Comparison of ENCODE assay signal across 1 cellular context in the genomic region with DNA sequence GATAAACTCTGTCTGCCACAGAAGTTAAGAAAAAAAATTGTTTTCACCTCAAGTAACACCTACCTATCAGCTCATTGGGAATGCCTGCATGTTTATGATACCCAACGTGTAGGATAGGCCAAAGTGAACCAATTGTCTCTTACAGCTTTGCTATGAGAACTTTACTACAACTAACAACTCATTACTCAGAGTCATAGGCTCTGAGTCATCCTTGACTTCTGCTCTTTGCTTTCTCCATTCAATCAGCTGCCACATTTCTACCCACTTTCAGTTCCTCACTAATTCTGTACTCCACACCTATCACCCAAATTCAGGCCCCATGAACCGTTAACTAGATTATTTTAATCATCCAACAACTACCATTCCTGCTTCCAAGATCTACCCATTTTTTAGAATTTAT.
TF ChIP-seq lines count a peak whose summit lies in the region.

No MANE protein-coding gene starts in this region.

TF ChIP-seq in GM23338, 12 proteins besides CTCF, POLR2A, EP300 and RAD21 (continued from another document):
- TF ChIP-seq ZNF462 (CRISPR knock-in tag; IDR thresholded peaks at IDR 0.05) (no peak), JUNB (IDR thresholded peaks at IDR 0.05; ENCODE audit: unreplicated experiment) (no peak), EZH2 (IDR thresholded peaks at IDR 0.05; ENCODE audit: low read depth, unreplicated experiment) (no peak), CREB1 (CRISPR knock-in tag; IDR thresholded peaks at IDR 0.05; ENCODE audit: low read depth) (no peak), EZH2phosphoT487 (IDR thresholded peaks at IDR 0.05; ENCODE audit: unreplicated experiment) (no peak), POLR2AphosphoS5 (IDR thresholded peaks at IDR 0.05; ENCODE audit: low read depth) (no peak)
